Comparison of ENCODE assay signal across 19 cellular contexts in the genomic region with DNA sequence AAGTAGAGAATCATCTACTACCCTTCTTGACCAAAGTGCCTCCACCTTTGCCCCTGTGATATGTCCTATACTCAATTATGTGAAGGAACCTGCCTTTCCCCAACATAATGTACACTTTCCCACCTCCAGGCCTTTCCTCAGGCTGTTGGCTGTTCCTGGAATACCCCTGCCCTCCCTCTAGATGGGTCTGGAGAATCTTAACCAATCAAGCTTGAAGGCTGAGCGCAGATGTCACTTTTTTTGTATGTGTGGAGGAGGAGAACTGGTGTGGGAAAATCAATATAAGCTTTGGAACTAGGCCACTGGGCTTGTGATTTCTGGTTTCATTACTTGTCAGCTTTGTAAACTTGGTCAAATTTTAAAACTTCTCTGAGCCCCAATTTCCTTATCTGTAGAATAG. TPM values are rescaled to one million over a fixed set of nuclear protein-coding genes. Genes with fewer than 3 reads are reported as not detected.
DNase-seq lines count a peak whose midpoint lies in the region; ATAC-seq, FAIRE-seq and TF ChIP-seq lines count a peak whose summit lies in the region.
"Had no signal": no experiment of that assay in that cellular context is flagged by ENCODE, and none has a peak within 500 bp of the region (broad histone marks: within the 10 kb centered on the region; RNA-seq: fewer than 3 reads in every experiment).

No MANE protein-coding gene starts in this region.

- H3K27me3 ChIP-seq in PC-9 (ENCODE audit: insufficient read depth, low read depth) (no peaks in the 10 kb centered on the region), esophagus (ENCODE audit: control insufficient read depth in 1 of 2, insufficient read depth in 2 of 2, low read length in 2 of 2) (no peaks in the 10 kb centered on the region), liver (ENCODE audit: control insufficient read depth in 4 of 4, insufficient read depth in 4 of 4, low read length in 3 of 4) (no peaks in the 10 kb centered on the region)

- TF ChIP-seq RAD21 in liver (IDR thresholded peaks at IDR 0.05) = no peak

- H3K27ac ChIP-seq in PC-9 = peak overlapping the region; percentile 91
- peak overlapping the region; percentile 22 to 64 for H3K27ac ChIP-seq in esophagus (ENCODE audit: low read depth in 2 of 2, low read length in 1 of 2)
- peak overlapping the region; percentile 5 to 76 for H3K27ac ChIP-seq in liver (ENCODE audit: low read depth in 1 of 2, low read length in 2 of 2)
- H3K27ac ChIP-seq: GM23248 had no signal

- H3K4me3 ChIP-seq in PC-9 = no peak overlapping the region
- no peak overlapping the region for H3K4me3 ChIP-seq in esophagus (ENCODE audit: low read depth in 1 of 2, low read length in 2 of 2)
- H3K4me3 ChIP-seq in liver (ENCODE audit: low read depth in 1 of 3, low read length in 3 of 3) = no peak overlapping the region
- no peak overlapping the region for H3K4me3 ChIP-seq in foreskin fibroblast (ENCODE audit: low read depth in 1 of 2, low read length in 2 of 2)
- H3K4me3 ChIP-seq: GM23248 had no signal

- WGBS in esophagus, 2 donors = 90 to 91% methylated on average over 1 of the region's 1 CpG
- WGBS in liver = 49% methylated on average over 1 of the region's 1 CpG

- peaks cover 48% of the 10 kb centered on the region for H3F3A ChIP-seq in PC-9 (ENCODE audit: insufficient read depth, low read depth)

- H3K4me1 ChIP-seq in PC-9 (replicated peaks; ENCODE audit: insufficient read depth) (peaks cover 67% of the 10 kb centered on the region), esophagus (ENCODE audit: control insufficient read depth in 2 of 2, insufficient read depth in 2 of 2, low read length in 1 of 2) (peaks cover 0 to 6% of the 10 kb centered on the region in 2 donors), liver (ENCODE audit: control insufficient read depth in 4 of 4, insufficient read depth in 4 of 4, low read length in 3 of 4) (peaks cover 3 to 44% (median 25%) of the 10 kb centered on the region in 4 donors)

- CTCF ChIA-PET in PC-9 (lab: Charles Lee) = interaction anchor here (0.7 kb wide), 1 partner anchor 11 kb away, joined by 13 read pairs; no protein-coding TSS in a partner anchor

- intact Hi-C loops in PC-9 (cut with micrococcal nuclease; ENCODE audit: unreplicated experiment) = loop anchor here (10.0 kb wide), 2 partner anchors 187 to 1223 kb away; a partner anchor contains a TSS

- POLR2A ChIA-PET in PC-9 (lab: Charles Lee; ENCODE audit: unreplicated experiment) = no interaction called here

- H2AFZ ChIP-seq in PC-9 = no peak overlapping the region
- H2AFZ ChIP-seq: GM23248 had no signal

- no peaks in the 10 kb centered on the region; the same call in 1 of the 2 replicates for H3K9me3 ChIP-seq in PC-9 (ENCODE audit: insufficient read depth, low read depth)
- H3K9me3 ChIP-seq in esophagus (ENCODE audit: control insufficient read depth in 2 of 2, insufficient read depth in 1 of 2, low read depth in 1 of 2, low read length in 1 of 2) = no peaks in the 10 kb centered on the region
- no peaks in the 10 kb centered on the region for H3K9me3 ChIP-seq in liver (ENCODE audit: control insufficient read depth in 4 of 4, low read length in 3 of 4)

- H3K4me2 ChIP-seq in PC-9 = peak overlapping the region; percentile 89; the same call in 1 of the 2 replicates

- no peak for TF ChIP-seq CTCF in PC-9 (conservative IDR thresholded peaks at IDR 0.05)
- TF ChIP-seq CTCF in liver (IDR thresholded peaks at IDR 0.05; ENCODE audit: low read depth, low read length, missing input control) = no peak
- no peak for TF ChIP-seq CTCF in foreskin fibroblast (IDR thresholded peaks at IDR 0.05; ENCODE audit: low read depth, low read length)

- DNase-seq in GM18507 (ENCODE audit: extremely low spot score, insufficient read length, low read depth) = no peak
- DNase-seq in PC-9 = no peak
- DNase-seq in AML-193 (lab: John Stamatoyannopoulos, UW) = no peak
- no peak for DNase-seq in foreskin fibroblast
- DNase-seq in SHP77 (lab: John Stamatoyannopoulos, UW) = no peak
- DNase-seq: CD4-positive, CD25-positive, alpha-beta regulatory T cell; DMS79 treated with DMSO at 0.1 percent for 48 hours; GM23248; Karpas-422; NCI-H2029 treated with DMSO at 0.1 percent for 48 hours; NCI-H2227 treated with DMSO at 0.1 percent for 48 hours; NCI-H526 treated with DMSO at 0.1 percent for 48 hours; Right ventricle myocardium superior had no signal

- H3K36me3 ChIP-seq in PC-9 (ENCODE audit: low read depth) = no peaks in the 10 kb centered on the region
- H3K36me3 ChIP-seq in esophagus (ENCODE audit: control insufficient read depth in 2 of 2, insufficient read depth in 2 of 2, low read length in 1 of 2) = no peaks in the 10 kb centered on the region
- H3K36me3 ChIP-seq in liver (ENCODE audit: control insufficient read depth in 4 of 4, insufficient read depth in 3 of 4, low read depth in 1 of 4, low read length in 3 of 4) = no peaks in the 10 kb centered on the region

- no peak for ATAC-seq in HG03196 (IDR thresholded peaks at IDR 0.05; ENCODE audit: unreplicated experiment)
- ATAC-seq: Panc1, SK-N-SH treated with all-trans-retinoic acid at 6 μM for 48 hours had no signal

- no TSS peak for BruUV-seq in PC-9 (replicated peaks; lab: Mats Ljungman, UMichigan)

- no peaks in the 10 kb centered on the region for H4K20me1 ChIP-seq in PC-9 (ENCODE audit: insufficient read depth)

- H3K9ac ChIP-seq in liver (ENCODE audit: low read depth in 1 of 2, low read length in 2 of 2) = no peak overlapping the region
- H3K9ac ChIP-seq: GM23248 had no signal

- H3K9me2 ChIP-seq in PC-9 (ENCODE audit: insufficient read depth) = no peaks in the 10 kb centered on the region

- H3K79me2 ChIP-seq in PC-9 (ENCODE audit: low read depth) = peaks cover 85% of the 10 kb centered on the region

- FAIRE-seq in GM18507 (lab: Jason Lieb, UNC) = peak; percentile 18
- FAIRE-seq: G401.6 had no signal

TF ChIP-seq in liver, 16 proteins besides CTCF, POLR2A, EP300 and RAD21:
- peak in 1 of 2 donors; percentile 25 for TF ChIP-seq RXRA (IDR thresholded peaks at IDR 0.05)
- TF ChIP-seq, protein P1, sequence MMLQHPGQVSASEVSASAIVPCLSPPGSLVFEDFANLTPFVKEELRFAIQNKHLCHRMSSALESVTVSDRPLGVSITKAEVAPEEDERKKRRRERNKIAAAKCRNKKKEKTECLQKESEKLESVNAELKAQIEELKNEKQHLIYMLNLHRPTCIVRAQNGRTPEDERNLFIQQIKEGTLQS (IDR thresholded peaks at IDR 0.05) = no peak
- TF ChIP-seq HNF4A (conservative IDR thresholded peaks at IDR 0.05) = peak in 1 of 2 donors; percentile 42

RNA-seq across cellular contexts. Expression of a gene that starts 4.7 kb away (rescaled TPM):
- total RNA-seq in PC-9 (2021) (56.7 and 87.9 TPM in 2 replicates), liver (1 to 10 TPM; 1.7 to 4.4 TPM)
- polyA plus RNA-seq in esophagus (10 to 100 TPM; 27.7 to 35.4 TPM), liver (1 to 10 TPM; 1.4 to 1.8 TPM)

Comparison
In these comparisons a context has a peak if more than half of its experiments do, and no peak if none do; other contexts are left out.
1. H3K27ac ChIP-seq: peak in every context shown above with its lines; median percentile 91 in PC-9; 43 in esophagus; 40 in liver.
2. RNA of a gene that starts 4.7 kb away (total RNA-seq): 56.7 to 87.9 TPM in PC-9; 1.7 to 4.4 TPM in liver; every median in the first group is over 10 times any median in the second.